Comparison of ENCODE assay signal across 8 cellular contexts in the genomic region with DNA sequence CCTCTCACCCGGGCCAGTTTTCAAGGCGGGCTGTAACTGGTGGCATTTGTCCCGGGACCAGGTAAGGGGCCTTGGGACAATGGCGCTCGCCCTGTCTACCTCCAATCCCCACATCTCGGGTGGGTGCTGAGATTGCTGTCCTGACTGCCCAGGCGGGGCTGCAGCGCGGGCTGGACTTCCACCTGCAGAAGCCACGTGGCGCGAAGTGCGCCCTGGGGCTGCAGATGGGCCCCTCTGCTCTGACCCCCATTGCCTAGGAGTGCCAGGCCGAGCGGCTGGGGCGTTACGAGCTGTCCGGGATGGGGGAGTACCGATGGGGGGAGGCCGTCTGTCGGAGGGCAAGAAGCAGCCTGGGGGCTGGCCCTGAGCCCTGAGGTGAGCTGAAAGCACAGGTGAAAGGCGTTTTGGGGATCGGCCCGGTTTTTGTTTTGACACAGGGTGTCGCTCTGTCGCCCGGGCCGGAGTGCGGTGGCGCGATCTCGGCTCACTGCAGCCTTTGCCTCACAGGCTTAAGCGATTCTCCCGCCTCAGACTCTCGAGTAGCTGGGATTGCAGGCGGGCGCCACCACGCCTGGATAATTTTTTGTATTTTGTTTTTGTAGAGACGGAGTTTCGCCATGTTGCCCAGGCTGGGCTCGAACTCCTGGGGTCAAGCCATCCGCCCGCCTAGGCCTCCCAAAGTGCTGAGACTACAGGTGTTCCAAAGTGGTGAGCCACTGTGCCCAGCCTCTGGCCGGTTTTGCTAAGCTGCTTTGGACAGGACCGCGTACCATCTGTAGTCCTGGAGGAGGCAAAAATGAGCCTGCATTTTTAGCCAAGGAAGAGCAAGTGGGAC. TPM values are rescaled to one million over a fixed set of nuclear protein-coding genes. Genes with fewer than 3 reads are reported as not detected.
DNase-seq lines count a peak whose midpoint lies in the region; ATAC-seq and TF ChIP-seq lines count a peak whose summit lies in the region.

A gene with protein sequence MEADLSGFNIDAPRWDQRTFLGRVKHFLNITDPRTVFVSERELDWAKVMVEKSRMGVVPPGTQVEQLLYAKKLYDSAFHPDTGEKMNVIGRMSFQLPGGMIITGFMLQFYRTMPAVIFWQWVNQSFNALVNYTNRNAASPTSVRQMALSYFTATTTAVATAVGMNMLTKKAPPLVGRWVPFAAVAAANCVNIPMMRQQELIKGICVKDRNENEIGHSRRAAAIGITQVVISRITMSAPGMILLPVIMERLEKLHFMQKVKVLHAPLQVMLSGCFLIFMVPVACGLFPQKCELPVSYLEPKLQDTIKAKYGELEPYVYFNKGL (plus strand): TSS at position 16 of the 835 bp plus-strand sequence. CDS start 12,001 bp downstream, outside the sequence.

- in situ Hi-C loops in GM13976 (cut with MboI; ENCODE audit: low sequenced_read_pairs, unreplicated experiment) = no loop called here

- peak within 1 kb of the TSS; percentile 76 for H3K9ac ChIP-seq in neural progenitor cell

- peaks cover 13% of the 10 kb centered on the region for H3K36me3 Mint-ChIP-seq in CD4-positive, CD25-positive, alpha-beta regulatory T cell
- peaks cover 25% of the 10 kb centered on the region for H3K36me3 Mint-ChIP-seq in activated B cell treated with CpG ODN at 0.5 μM for 24 hours (ENCODE audit: low read depth)
- peaks cover 8% of the 10 kb centered on the region for H3K36me3 Mint-ChIP-seq in neural progenitor cell

- H3K27me3 ChIP-seq in CD4-positive, CD25-positive, alpha-beta regulatory T cell (ENCODE audit: control insufficient read depth, insufficient read depth, low read length) = no peaks in the 10 kb centered on the region
- H3K27me3 ChIP-seq in HL-60 (ENCODE audit: insufficient read depth, poor library complexity, severe bottlenecking) = no peaks in the 10 kb centered on the region
- no peaks in the 10 kb centered on the region for H3K27me3 ChIP-seq in ectodermal cell (ENCODE audit: control insufficient read depth, insufficient read depth, low read length, poor library complexity, severe bottlenecking)
- no peaks in the 10 kb centered on the region for H3K27me3 ChIP-seq in neural progenitor cell
- H3K27me3 ChIP-seq in tibial artery = no peaks in the 10 kb centered on the region

- DNase-seq in CD4-positive, CD25-positive, alpha-beta regulatory T cell = peak; percentile 29 to 69 (median 42)
- peak in 1 of 2 experiments; percentile 62 for DNase-seq in HL-60 (ENCODE audit: low read depth in 1 of 2, low spot score in 1 of 2)
- no peak for DNase-seq in activated B cell treated with CpG ODN at 0.5 μM for 24 hours
- DNase-seq in neural progenitor cell (ENCODE audit: low spot score) = peak; percentile 76
- peak in 1 of 2 donors; percentile 41 for DNase-seq in tibial artery
- no peak for DNase-seq in GM13976 (ENCODE audit: low spot score)

- no peaks in the 10 kb centered on the region for H3K9me3 Mint-ChIP-seq in CD4-positive, CD25-positive, alpha-beta regulatory T cell
- H3K9me3 Mint-ChIP-seq in activated B cell treated with CpG ODN at 0.5 μM for 24 hours (no peaks in the 10 kb centered on the region), neural progenitor cell (no peaks in the 10 kb centered on the region)

- peaks cover 44% of the 10 kb centered on the region for H4K20me1 ChIP-seq in neural progenitor cell (ENCODE audit: low read depth)

- H2AFZ ChIP-seq in neural progenitor cell (replicated peaks) = peak within 1 kb of the TSS; percentile 71

- CTCF ChIA-PET in activated B cell treated with CpG ODN at 0.5 μM for 24 hours (lab: Charles Lee) = interaction anchor here (0.7 to 2.7 kb wide), 8 partner anchors 29 to 364 kb away, joined by 3 to 7 read pairs (median 5); a partner anchor contains a TSS

- intact Hi-C loops in activated B cell treated with CpG ODN at 0.5 μM for 24 hours (cut with micrococcal nuclease) (loop anchor here (1.0 to 5.0 kb wide), 9 partner anchors 28 to 652 kb away; a partner anchor contains a TSS), tibial artery (cut with DNase I; ENCODE audit: low total_unique reads) (loop anchor here (5.0 to 10.0 kb wide), 2 partner anchors 68 to 650 kb away; a partner anchor contains a TSS)

- peak within 1 kb of the TSS; percentile 83 for H3K4me3 ChIP-seq in CD4-positive, CD25-positive, alpha-beta regulatory T cell (ENCODE audit: low read depth, low read length)
- peak within 1 kb of the TSS; percentile 100 for H3K4me3 ChIP-seq in HL-60 (replicated peaks; ENCODE audit: insufficient read depth, low read length)
- peak within 1 kb of the TSS; percentile 76 for H3K4me3 ChIP-seq in ectodermal cell (ENCODE audit: insufficient read depth, low read depth, low read length)
- peak within 1 kb of the TSS; percentile 75 for H3K4me3 ChIP-seq in neural progenitor cell
- H3K4me3 ChIP-seq in tibial artery = peak within 1 kb of the TSS; percentile 96 to 98

- peak within 1 kb of the TSS; percentile 88 for H3K27ac ChIP-seq in CD4-positive, CD25-positive, alpha-beta regulatory T cell (ENCODE audit: insufficient read depth, low read length, poor library complexity, severe bottlenecking)
- H3K27ac ChIP-seq in HL-60 (replicated peaks) (peak within 1 kb of the TSS; percentile 86), ectodermal cell (ENCODE audit: insufficient read depth, low read depth, low read length, poor library complexity, severe bottlenecking) (peak within 1 kb of the TSS; percentile 94), neural progenitor cell (peak within 1 kb of the TSS; percentile 43), tibial artery (peak within 1 kb of the TSS; percentile 87 to 90)

- peak; percentile 80 for TF ChIP-seq POLR2A in GM19193 (IDR thresholded peaks at IDR 0.05; ENCODE audit: extremely low read depth, insufficient read depth, insufficient read length)

- peaks cover 4% of the 10 kb centered on the region for H3K36me3 ChIP-seq in CD4-positive, CD25-positive, alpha-beta regulatory T cell (ENCODE audit: control insufficient read depth, insufficient read depth, low read length)
- H3K36me3 ChIP-seq in ectodermal cell (ENCODE audit: control insufficient read depth, insufficient read depth, low read length) = no peaks in the 10 kb centered on the region
- no peaks in the 10 kb centered on the region for H3K36me3 ChIP-seq in neural progenitor cell
- no peaks in the 10 kb centered on the region for H3K36me3 ChIP-seq in tibial artery

- POLR2A ChIA-PET in activated B cell treated with CpG ODN at 0.5 μM for 24 hours (lab: Charles Lee) = interaction anchor here (0.6 to 5.9 kb wide), 16 partner anchors 29 to 1808 kb away, joined by 3 to 137 read pairs (median 7); a partner anchor contains a TSS

- H3K4me1 Mint-ChIP-seq in CD4-positive, CD25-positive, alpha-beta regulatory T cell = peaks cover 25 to 64% (median 32%) of the 10 kb centered on the region in 4 donors
- peaks cover 44% of the 10 kb centered on the region for H3K4me1 Mint-ChIP-seq in activated B cell treated with CpG ODN at 0.5 μM for 24 hours
- peaks cover 63% of the 10 kb centered on the region for H3K4me1 Mint-ChIP-seq in neural progenitor cell

- no peaks in the 10 kb centered on the region for H3K9me3 ChIP-seq in CD4-positive, CD25-positive, alpha-beta regulatory T cell (ENCODE audit: control insufficient read depth in 2 of 2, low read length in 2 of 2)
- H3K9me3 ChIP-seq in ectodermal cell (ENCODE audit: control insufficient read depth, low read length) (no peaks in the 10 kb centered on the region), neural progenitor cell (ENCODE audit: low read depth) (no peaks in the 10 kb centered on the region), tibial artery (no peaks in the 10 kb centered on the region)

- peak within 1 kb of the TSS; percentile 81 to 93 (median 88) for H3K27ac Mint-ChIP-seq in CD4-positive, CD25-positive, alpha-beta regulatory T cell
- peak within 1 kb of the TSS; percentile 92 for H3K27ac Mint-ChIP-seq in activated B cell treated with CpG ODN at 0.5 μM for 24 hours
- peak within 1 kb of the TSS; percentile 88 for H3K27ac Mint-ChIP-seq in neural progenitor cell

- TF ChIP-seq CTCF in HL-60 (IDR thresholded peaks at IDR 0.05; ENCODE audit: insufficient read depth, low read length) (no peak), activated B cell treated with CpG ODN at 0.5 μM for 24 hours (IDR thresholded peaks at IDR 0.05) (no peak), neural progenitor cell (IDR thresholded peaks at IDR 0.05) (no peak), tibial artery (IDR thresholded peaks at IDR 0.05) (no peak), GM13976 (IDR thresholded peaks at IDR 0.05; ENCODE audit: borderline replicate concordance, control extremely low read depth, extremely low read depth, insufficient read depth, missing control alignments) (no peak)

- peak within 1 kb of the TSS; percentile 97 for H3K4me2 ChIP-seq in neural progenitor cell

- no peaks in the 10 kb centered on the region for H3K27me3 Mint-ChIP-seq in CD4-positive, CD25-positive, alpha-beta regulatory T cell
- H3K27me3 Mint-ChIP-seq in activated B cell treated with CpG ODN at 0.5 μM for 24 hours = no peaks in the 10 kb centered on the region
- H3K27me3 Mint-ChIP-seq in neural progenitor cell (ENCODE audit: insufficient read depth, low read depth) = no peaks in the 10 kb centered on the region

- H3K4me3 Mint-ChIP-seq in CD4-positive, CD25-positive, alpha-beta regulatory T cell = peak within 1 kb of the TSS; percentile 89 to 97 (median 96)
- peak within 1 kb of the TSS; percentile 95 for H3K4me3 Mint-ChIP-seq in activated B cell treated with CpG ODN at 0.5 μM for 24 hours
- H3K4me3 Mint-ChIP-seq in neural progenitor cell = peak within 1 kb of the TSS; percentile 94

- H3F3A ChIP-seq in neural progenitor cell (ENCODE audit: low read depth) = peaks cover 35% of the 10 kb centered on the region

- H3K79me2 ChIP-seq in neural progenitor cell (ENCODE audit: low read depth) = peaks cover 91% of the 10 kb centered on the region

- WGBS in ectodermal cell, 2 experiments = 4 to 5% methylated on average over 46 of the region's 46 CpGs

- peaks cover 20% of the 10 kb centered on the region for H3K4me1 ChIP-seq in CD4-positive, CD25-positive, alpha-beta regulatory T cell (ENCODE audit: control insufficient read depth, insufficient read depth, low read length, poor library complexity, severe bottlenecking)
- H3K4me1 ChIP-seq in ectodermal cell (ENCODE audit: control insufficient read depth, insufficient read depth, low read length) (peaks cover 23% of the 10 kb centered on the region), neural progenitor cell (peaks cover 43% of the 10 kb centered on the region), tibial artery (peaks cover 0 to 20% (median 10%) of the 10 kb centered on the region in 4 donors)

- peak; percentile 4 to 8 for ATAC-seq in CD4-positive, CD25-positive, alpha-beta regulatory T cell (ENCODE audit: low read depth in 2 of 2)
- ATAC-seq in activated B cell treated with CpG ODN at 0.5 μM for 24 hours (ENCODE audit: low read depth) = peak; percentile 7

RNA-seq across cellular contexts. Expression of the gene that starts here (rescaled TPM):
- 9.9 TPM for total RNA-seq in CD4-positive, CD25-positive, alpha-beta regulatory T cell
- 10 to 100 TPM in 2 of 4 donors, 1 to 10 TPM in 2; 4.9 to 11.5 (median 8.9) TPM for polyA plus RNA-seq in CD4-positive, CD25-positive, alpha-beta regulatory T cell
- total RNA-seq in activated B cell treated with CpG ODN at 0.5 μM for 24 hours (22.1 and 28.9 TPM in 2 replicates), neural progenitor cell (ENCODE audit: low replicate concordance) (6.4 and 15.5 TPM in 2 replicates)
- 22.1 TPM for polyA plus RNA-seq in ectodermal cell (2013, experiment 1 of 4)
- 20.1 TPM for polyA plus RNA-seq in ectodermal cell (2013, experiment 2 of 4)
- 9.4 TPM for polyA plus RNA-seq in ectodermal cell (2013, experiment 3 of 4)
- polyA plus RNA-seq in ectodermal cell (2013, experiment 4 of 4) = 11.0 TPM

Comparison
In these comparisons a context has a peak if more than half of its experiments do, and no peak if none do; other contexts are left out.
1. DNase-seq: peak in CD4-positive, CD25-positive, alpha-beta regulatory T cell (3 of 3) and neural progenitor cell (single experiment); none in activated B cell treated with CpG ODN at 0.5 μM for 24 hours (single experiment) and GM13976 (single experiment).
2. H3K27ac ChIP-seq: peak in every context shown above with its lines; median percentile 94 in ectodermal cell; 88 in tibial artery; 88 in CD4-positive, CD25-positive, alpha-beta regulatory T cell; 86 in HL-60; 43 in neural progenitor cell.
3. Peak in every context shown above with its lines, with median percentiles within 50 percentile points of each other: H3K4me3 ChIP-seq, H3K27ac Mint-ChIP-seq and H3K4me3 Mint-ChIP-seq.